ENCODE assay signal across 21 cellular contexts in genomic region chr5:42919600-42919999, GRCh38.
DNase-seq lines count a peak whose midpoint lies in the region; ATAC-seq, FAIRE-seq and TF ChIP-seq lines count a peak whose summit lies in the region.
"Had no signal": no experiment of that assay in that cellular context is flagged by ENCODE, and none has a peak within 500 bp of the region (broad histone marks: within the 10 kb centered on the region; RNA-seq: fewer than 3 reads in every experiment).

No MANE protein-coding gene starts in this region.

- TF ChIP-seq POLR2A in thyroid gland (IDR thresholded peaks at IDR 0.05): no peak

- FAIRE-seq in HTR-8/SVneo (lab: Jason Lieb, UNC): no peak
- FAIRE-seq: GM12878, GM19239 had no signal

- no peak for ATAC-seq in GM21423 (IDR thresholded peaks at IDR 0.05; ENCODE audit: unreplicated experiment)
- ATAC-seq: CD8-positive, alpha-beta T cell; GM12878 had no signal

- peaks cover 15% of the 10 kb centered on the region for H3K27me3 Mint-ChIP-seq in T-helper 2 cell treated with Interferon-gamma antibody and Interleukin-4, amounts not matched to agents 5 μg/mL and 100 μg/mL, for 36 hours (ENCODE audit: low read depth)
- H3K27me3 Mint-ChIP-seq: B cell had no signal

- H3K36me3 ChIP-seq in thyroid gland: no peaks in the 10 kb centered on the region
- H3K36me3 ChIP-seq: HAP-1 had no signal

- TF ChIP-seq CTCF in thyroid gland (IDR thresholded peaks at IDR 0.05): no peak

- no peak overlapping the region for H3K4me3 Mint-ChIP-seq in T-helper 2 cell treated with Interferon-gamma antibody and Interleukin-4, amounts not matched to agents 5 μg/mL and 100 μg/mL, for 36 hours
- H3K4me3 Mint-ChIP-seq: B cell; CD8-positive, alpha-beta T cell had no signal

- no peak overlapping the region for H3K27ac ChIP-seq in thyroid gland
- H3K27ac ChIP-seq: BLaER1 treated with 17β-estradiol and CSF1 and Interleukin-3, amounts not matched to agents 10 nM and 100 nM; GM23248 had no signal

- H3K27ac Mint-ChIP-seq in T-helper 2 cell treated with Interferon-gamma antibody and Interleukin-4, amounts not matched to agents 5 μg/mL and 100 μg/mL, for 36 hours: no peak overlapping the region
- H3K27ac Mint-ChIP-seq: B cell; CD8-positive, alpha-beta T cell had no signal

- H3K4me1 Mint-ChIP-seq in T-helper 2 cell treated with Interferon-gamma antibody and Interleukin-4, amounts not matched to agents 5 μg/mL and 100 μg/mL, for 36 hours (ENCODE audit: low read depth): no peaks in the 10 kb centered on the region
- H3K4me1 Mint-ChIP-seq: B cell had no signal

- H3K9me3 Mint-ChIP-seq in T-helper 2 cell treated with Interferon-gamma antibody and Interleukin-4, amounts not matched to agents 5 μg/mL and 100 μg/mL, for 36 hours: no peaks in the 10 kb centered on the region
- H3K9me3 Mint-ChIP-seq: CD8-positive, alpha-beta T cell had no signal

- WGBS in thyroid gland, 2 donors: 70 to 77% methylated on average over 3 of the region's 3 CpGs

- H3K4me1 ChIP-seq in thyroid gland: no peaks in the 10 kb centered on the region
- H3K4me1 ChIP-seq: BLaER1 treated with 17β-estradiol and CSF1 and Interleukin-3, amounts not matched to agents 10 nM and 100 nM; HAP-1 had no signal

- no peak overlapping the region for H3K4me3 ChIP-seq in thyroid gland (replicated peaks in 1 of 3)
- H3K4me3 ChIP-seq: BLaER1 treated with 17β-estradiol and CSF1 and Interleukin-3, amounts not matched to agents 10 nM and 100 nM; GM12878; GM23248; HAP-1 had no signal

- no peaks in the 10 kb centered on the region for H3K27me3 ChIP-seq in thyroid gland
- H3K27me3 ChIP-seq: BLaER1 treated with 17β-estradiol and CSF1 and Interleukin-3, amounts not matched to agents 10 nM and 100 nM had no signal

- peak; percentile 31 for DNase-seq in HTR-8/SVneo (ENCODE audit: insufficient read length, low spot score)
- peak; percentile 21 for DNase-seq in SW480 (ENCODE audit: low spot score)
- peak; percentile 32 for DNase-seq in kidney glomerular epithelial cell (lab: John Stamatoyannopoulos, UW)
- peak; percentile 75 for DNase-seq in renal cortical epithelial cell (ENCODE audit: low read depth)
- no peak for DNase-seq in T-helper 2 cell treated with Interferon-gamma antibody and Interleukin-4, amounts not matched to agents 5 μg/mL and 100 μg/mL, for 36 hours (ENCODE audit: low spot score)
- DNase-seq in stimulated activated CD4-positive, alpha-beta T cell treated with anti-CD3 and anti-CD28 coated beads, Interleukin-2, amount 100 ng/mL, for 48 hours: no peak
- no peak for DNase-seq in thyroid gland
- DNase-seq: 8988T; CD8-positive, alpha-beta T cell; COR-L47; DMS 273 treated with DMSO at 0.1 percent for 48 hours; DMS53; DND-41; EL; GM23248 had no signal

- no peaks in the 10 kb centered on the region for H3K9me3 ChIP-seq in thyroid gland
- H3K9me3 ChIP-seq: HAP-1 had no signal

- intact Hi-C loops in thyroid gland (cut with DNase I): loop anchor here (10.0 kb wide), 1 partner anchor 185 kb away; no protein-coding TSS in a partner anchor

- H3K36me3 Mint-ChIP-seq in T-helper 2 cell treated with Interferon-gamma antibody and Interleukin-4, amounts not matched to agents 5 μg/mL and 100 μg/mL, for 36 hours (ENCODE audit: low read depth): no peaks in the 10 kb centered on the region
- H3K36me3 Mint-ChIP-seq: CD8-positive, alpha-beta T cell had no signal

Comparison
In these comparisons a context has a peak if more than half of its experiments do, and no peak if none do; other contexts are left out.
1. DNase-seq: peak in HTR-8/SVneo (single experiment), SW480 (single experiment), kidney glomerular epithelial cell (single experiment) and renal cortical epithelial cell (single experiment); none in T-helper 2 cell treated with Interferon-gamma antibody and Interleukin-4, amounts not matched to agents 5 μg/mL and 100 μg/mL, for 36 hours (single experiment), stimulated activated CD4-positive, alpha-beta T cell treated with anti-CD3 and anti-CD28 coated beads, Interleukin-2, amount 100 ng/mL, for 48 hours (0 of 2) and thyroid gland (0 of 2).